ENCODE assay signal across 8 cellular contexts in genomic region chr12:121804417-121805111, GRCh38. TPM values are rescaled to one million over a fixed set of nuclear protein-coding genes. Genes with fewer than 3 reads are reported as not detected.
A peak's percentile ranks its signal among the peaks of the same experiment; 100 is the strongest.
DNase-seq lines count a peak whose midpoint lies in the region; ATAC-seq and TF ChIP-seq lines count a peak whose summit lies in the region.

No MANE protein-coding gene starts in this region.

- CTCF ChIA-PET in activated B cell treated with CpG ODN at 0.5 μM for 24 hours (lab: Charles Lee), result interaction anchor here (1.0 to 14.3 kb wide), 2 partner anchors 7 to 10 kb away, joined by 4 to 635 read pairs; partner anchors contain the start of gene RHOF

- no peaks in the 10 kb centered on the region for H3K9me3 ChIP-seq in thyroid gland

- peak overlapping the region; percentile 48 to 89 (median 62) for H3K4me3 ChIP-seq in thyroid gland (replicated peaks in 1 of 3)

- H3K36me3 Mint-ChIP-seq in activated B cell treated with CpG ODN at 0.5 μM for 24 hours (ENCODE audit: low read depth), result peaks cover 45% of the 10 kb centered on the region
- H3K36me3 Mint-ChIP-seq in mesothelial cell of epicardium, result peaks cover 12% of the 10 kb centered on the region

- WGBS in thyroid gland, 2 donors, result 0% methylated on average over 4 of the region's 63 CpGs; no CpG with 5 or more reads in 1 of the 2 donors

- H3K4me1 ChIP-seq in thyroid gland, result peaks cover 21 to 37% of the 10 kb centered on the region in 2 donors

- H3K36me3 ChIP-seq in thyroid gland, result peaks cover 14 to 18% of the 10 kb centered on the region in 2 donors

- intact Hi-C loops in activated B cell treated with CpG ODN at 0.5 μM for 24 hours (cut with micrococcal nuclease) (loop anchor here (5.0 kb wide), 2 partner anchors 218 to 1512 kb away; partner anchors contain the start of genes BCL7A, RNU4-1 and RNU4-2), thyroid gland (cut with DNase I) (no loop called here)

- H3K4me1 Mint-ChIP-seq in activated B cell treated with CpG ODN at 0.5 μM for 24 hours (peaks cover 52% of the 10 kb centered on the region), mesothelial cell of epicardium (peaks cover 30% of the 10 kb centered on the region)

- TF ChIP-seq CTCF in activated B cell treated with CpG ODN at 0.5 μM for 24 hours (IDR thresholded peaks at IDR 0.05) (no peak), mesothelial cell of epicardium (IDR thresholded peaks at IDR 0.05; ENCODE audit: unreplicated experiment) (no peak), thyroid gland (IDR thresholded peaks at IDR 0.05) (peak in 1 of 6 experiments; percentile 4)

- peak; percentile 66 for DNase-seq in CD1c-positive myeloid dendritic cell (ENCODE audit: extremely low spot score)
- DNase-seq in HT-29 (ENCODE audit: low spot score), result peak; percentile 46
- DNase-seq in activated B cell treated with CpG ODN at 0.5 μM for 24 hours, result peak; percentile 64
- peak; percentile 71 for DNase-seq in ecto neural progenitor cell (ENCODE audit: low spot score)
- no peak for DNase-seq in mesothelial cell of epicardium (ENCODE audit: low spot score in 2 of 2, unreplicated experiment in 2 of 2)
- peak in 1 of 2 donors; percentile 55 for DNase-seq in thyroid gland

- POLR2A ChIA-PET in activated B cell treated with CpG ODN at 0.5 μM for 24 hours (lab: Charles Lee), result interaction anchor here (0.5 to 33.0 kb wide), 11 partner anchors 2 to 1512 kb away, joined by 3 to 1155 read pairs (median 4); partner anchors contain the start of genes MLXIP, RHOF, RNU4-1 and RNU4-2

- peak overlapping the region; percentile 75 to 100 (median 85) for H3K27ac ChIP-seq in thyroid gland

- H3K9me3 Mint-ChIP-seq in activated B cell treated with CpG ODN at 0.5 μM for 24 hours, result no peaks in the 10 kb centered on the region
- H3K9me3 Mint-ChIP-seq in mesothelial cell of epicardium, result no peaks in the 10 kb centered on the region

- peak overlapping the region; percentile 98 for H3K27ac Mint-ChIP-seq in activated B cell treated with CpG ODN at 0.5 μM for 24 hours
- peak overlapping the region; percentile 98 for H3K27ac Mint-ChIP-seq in mesothelial cell of epicardium

- ATAC-seq in activated B cell treated with CpG ODN at 0.5 μM for 24 hours (ENCODE audit: low read depth), result peak; percentile 6
- ATAC-seq in GM21717 (IDR thresholded peaks at IDR 0.05; ENCODE audit: unreplicated experiment), result no peak
- ATAC-seq in GM21737 (IDR thresholded peaks at IDR 0.05; ENCODE audit: unreplicated experiment), result no peak

- TF ChIP-seq POLR2A in thyroid gland (IDR thresholded peaks at IDR 0.05), result no peak

- H3K27me3 ChIP-seq in thyroid gland, result no peaks in the 10 kb centered on the region

- no peaks in the 10 kb centered on the region for H3K27me3 Mint-ChIP-seq in activated B cell treated with CpG ODN at 0.5 μM for 24 hours
- H3K27me3 Mint-ChIP-seq in mesothelial cell of epicardium (ENCODE audit: low read depth), result no peaks in the 10 kb centered on the region

- H3K4me3 Mint-ChIP-seq in activated B cell treated with CpG ODN at 0.5 μM for 24 hours, result peak overlapping the region; percentile 97
- H3K4me3 Mint-ChIP-seq in mesothelial cell of epicardium, result peak overlapping the region; percentile 95

RNA-seq across cellular contexts. Expression of gene SETD1B, which starts 0.8 kb away (rescaled TPM):
- total RNA-seq in HT-29 (2014; rRNA removed; shearing (Covaris generic)), result 7.2 and 7.7 TPM in 2 replicates
- total RNA-seq in activated B cell treated with CpG ODN at 0.5 μM for 24 hours (36.0 and 40.3 TPM in 2 replicates), mesothelial cell of epicardium (26.5 to 27.2 TPM (median 26.8 TPM) in 3 replicates), thyroid gland (10 to 100 TPM in 3 of 4 donors, 1 to 10 TPM in 1; 7.3 to 16.5 (median 11.7) TPM)

RNA-seq across cellular contexts. Expression of gene RHOF, which starts 11.1 kb away (rescaled TPM):
- 35.1 and 37.2 TPM in 2 replicates for total RNA-seq in HT-29 (2014; rRNA removed; shearing (Covaris generic))
- total RNA-seq in activated B cell treated with CpG ODN at 0.5 μM for 24 hours (133 and 142 TPM in 2 replicates), mesothelial cell of epicardium (33.0 to 37.8 TPM (median 33.8 TPM) in 3 replicates), thyroid gland (100 to 1,000 TPM in 1 of 4 donors, 10 to 100 TPM in 3; 22.8 to 105 (median 69.9) TPM)

RNA-seq across cellular contexts. Expression of gene HPD, which starts 54.1 kb away (rescaled TPM):
- not detected in 2 replicates for total RNA-seq in HT-29 (2014; rRNA removed; shearing (Covaris generic))
- total RNA-seq in activated B cell treated with CpG ODN at 0.5 μM for 24 hours (not detected in 2 replicates), mesothelial cell of epicardium (0.16 TPM in 1 of 3 replicates, not detected in the others), thyroid gland (1 to 10 TPM in 1 of 4 donors, under 1 TPM in 2, not detected in 1; 0.39 to 1.2 (median 0.78) TPM)

Comparison
In these comparisons a context has a peak if more than half of its experiments do, and no peak if none do; other contexts are left out.
1. DNase-seq: peak in CD1c-positive myeloid dendritic cell (single experiment), HT-29 (single experiment), activated B cell treated with CpG ODN at 0.5 μM for 24 hours (single experiment) and ecto neural progenitor cell (single experiment); none in mesothelial cell of epicardium (0 of 2).